In genomic region chr17:66175892-66176291, GRCh38 we compare ENCODE assay signal across 22 cellular contexts. TPM values are rescaled to one million over a fixed set of nuclear protein-coding genes. Genes with fewer than 3 reads are reported as not detected.
"Had no signal": no experiment of that assay in that cellular context is flagged by ENCODE, and none has a peak within 500 bp of the region (broad histone marks: within the 10 kb centered on the region; RNA-seq: fewer than 3 reads in every experiment).

No MANE protein-coding gene starts in this region.

- H3K4me3 ChIP-seq: body of pancreas, mucosa of descending colon, neural progenitor cell, prostate gland, right atrium auricular region, tibial nerve had no signal

- H3K27ac ChIP-seq: body of pancreas, epithelial cell of prostate, neural progenitor cell, prostate gland, right atrium auricular region, tibial nerve had no signal

- H3K27me3 ChIP-seq: body of pancreas, neural progenitor cell, right atrium auricular region, tibial nerve had no signal

- H3K9me3 ChIP-seq: body of pancreas, mucosa of descending colon, prostate gland, right atrium auricular region, tibial nerve had no signal

- DNase-seq: activated CD4-positive, alpha-beta T cell treated with anti-CD3 and anti-CD28 coated beads, Interleukin-2, amount 10 ng/mL, durations not matched to agents 7 days and 5 days; activated CD8-positive, alpha-beta T cell treated with anti-CD3 and anti-CD28 coated beads, Interleukin-2, amount 10 ng/mL, durations not matched to agents 7 days and 5 days; activated naive CD4-positive, alpha-beta T cell treated with anti-CD3 and anti-CD28 coated beads for 36 hours; activated T-cell treated with anti-CD3 and anti-CD28 coated beads, Interleukin-2, amount 50 U/mL, for 24 hours; body of pancreas; dermis blood vessel endothelial cell; effector memory CD8-positive, alpha-beta T cell; foreskin fibroblast; mesenchymal stem cell; mucosa of descending colon; naive thymus-derived CD4-positive, alpha-beta T cell; stimulated activated CD4-positive, alpha-beta T cell treated with anti-CD3 and anti-CD28 coated beads, Interleukin-2, amount 100 ng/mL, for 24 hours; stimulated activated naive CD4-positive, alpha-beta T cell treated with Interleukin-2 at 50 U/mL for 16 hours; substantia nigra had no signal

- H3K36me3 ChIP-seq: prostate gland, right atrium auricular region had no signal

- H3K4me1 ChIP-seq: body of pancreas, neural progenitor cell, prostate gland, right atrium auricular region, tibial nerve had no signal

RNA-seq across cellular contexts. Expression of gene APOH, which starts 53.3 kb away (rescaled TPM):
- total RNA-seq: activated CD4-positive, alpha-beta T cell treated with anti-CD3 and anti-CD28 coated beads, Interleukin-2, amount 10 ng/mL, durations not matched to agents 7 days and 5 days; activated CD8-positive, alpha-beta T cell treated with anti-CD3 and anti-CD28 coated beads, Interleukin-2, amount 10 ng/mL, durations not matched to agents 7 days and 5 days; activated naive CD4-positive, alpha-beta T cell treated with anti-CD3 and anti-CD28 coated beads for 36 hours; cardiac septum; dermis blood vessel endothelial cell; glomerular endothelial cell; naive thymus-derived CD4-positive, alpha-beta T cell; osteoblast; prostate gland; right atrium auricular region; tibial nerve had no signal
- polyA plus RNA-seq: naive thymus-derived CD4-positive, alpha-beta T cell had no signal
